Comparison of ENCODE assay signal across 1 cellular context in the genomic region with DNA sequence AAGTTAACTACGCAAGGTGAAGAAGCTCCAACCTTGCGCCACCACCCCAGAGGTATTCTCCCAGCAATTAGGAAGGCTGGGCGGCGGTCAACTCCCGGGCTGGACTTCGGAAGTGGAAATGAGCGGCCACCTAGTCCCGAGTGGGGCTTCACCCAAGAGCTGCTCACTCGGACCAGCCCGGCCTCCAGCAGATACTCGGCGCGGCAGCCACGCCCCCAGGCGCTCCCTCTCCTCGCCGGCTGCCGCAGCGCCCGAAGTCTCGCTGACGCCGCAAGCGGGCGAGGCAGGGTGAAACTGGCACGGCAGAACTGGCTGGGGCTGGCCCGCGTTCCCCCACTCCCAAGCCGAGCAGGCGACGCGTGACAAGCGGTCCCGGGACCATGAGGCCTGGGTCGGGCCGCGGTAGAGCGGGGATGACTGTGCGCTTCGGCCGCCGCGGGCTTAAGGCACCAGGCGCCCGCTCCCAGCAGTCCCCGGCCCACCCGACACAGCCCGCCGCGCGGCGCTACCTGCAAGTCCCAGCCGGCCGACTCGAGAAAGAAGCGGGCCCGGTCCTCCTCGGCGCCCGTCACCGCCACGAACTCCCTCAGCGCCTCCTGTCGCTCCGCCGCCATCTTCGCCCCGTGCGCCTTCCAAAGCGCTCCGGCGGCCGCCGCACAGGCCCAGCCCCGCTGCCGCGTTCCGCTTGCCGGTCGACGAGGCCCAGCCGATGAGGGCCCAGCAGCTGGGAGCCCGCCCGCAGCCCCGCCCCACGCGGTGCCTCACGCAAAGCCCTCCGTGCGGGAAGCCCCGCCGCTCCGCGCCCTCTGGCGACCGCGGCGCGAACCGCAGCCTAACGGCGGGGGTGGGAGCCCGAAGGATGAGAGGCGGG.
A peak's percentile ranks its signal among the peaks of the same experiment; 100 is the strongest.
TF ChIP-seq lines count a peak whose summit lies in the region.

A gene (minus strand): TSS at position 639 of the 871 bp plus-strand sequence. CDS start 25 bp downstream, at position 614.

TF ChIP-seq in HepG2, 621 proteins besides CTCF, POLR2A, EP300 and RAD21 (continued from another document and continues in another):
- peak; percentile 99 for TF ChIP-seq TBP (CRISPR knock-in tag; IDR thresholded peaks at IDR 0.05)
- TF ChIP-seq ZSCAN21 (CRISPR knock-in tag; IDR thresholded peaks at IDR 0.05; ENCODE audit: borderline replicate concordance) = peak; percentile 99
- TF ChIP-seq, protein P1, sequence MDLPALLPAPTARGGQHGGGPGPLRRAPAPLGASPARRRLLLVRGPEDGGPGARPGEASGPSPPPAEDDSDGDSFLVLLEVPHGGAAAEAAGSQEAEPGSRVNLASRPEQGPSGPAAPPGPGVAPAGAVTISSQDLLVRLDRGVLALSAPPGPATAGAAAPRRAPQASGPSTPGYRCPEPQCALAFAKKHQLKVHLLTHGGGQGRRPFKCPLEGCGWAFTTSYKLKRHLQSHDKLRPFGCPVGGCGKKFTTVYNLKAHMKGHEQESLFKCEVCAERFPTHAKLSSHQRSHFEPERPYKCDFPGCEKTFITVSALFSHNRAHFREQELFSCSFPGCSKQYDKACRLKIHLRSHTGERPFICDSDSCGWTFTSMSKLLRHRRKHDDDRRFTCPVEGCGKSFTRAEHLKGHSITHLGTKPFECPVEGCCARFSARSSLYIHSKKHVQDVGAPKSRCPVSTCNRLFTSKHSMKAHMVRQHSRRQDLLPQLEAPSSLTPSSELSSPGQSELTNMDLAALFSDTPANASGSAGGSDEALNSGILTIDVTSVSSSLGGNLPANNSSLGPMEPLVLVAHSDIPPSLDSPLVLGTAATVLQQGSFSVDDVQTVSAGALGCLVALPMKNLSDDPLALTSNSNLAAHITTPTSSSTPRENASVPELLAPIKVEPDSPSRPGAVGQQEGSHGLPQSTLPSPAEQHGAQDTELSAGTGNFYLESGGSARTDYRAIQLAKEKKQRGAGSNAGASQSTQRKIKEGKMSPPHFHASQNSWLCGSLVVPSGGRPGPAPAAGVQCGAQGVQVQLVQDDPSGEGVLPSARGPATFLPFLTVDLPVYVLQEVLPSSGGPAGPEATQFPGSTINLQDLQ (CRISPR knock-in tag; IDR thresholded peaks at IDR 0.05) = peak; percentile 97
- peak; percentile 95 for TF ChIP-seq RFXANK (CRISPR knock-in tag; IDR thresholded peaks at IDR 0.05)
- TF ChIP-seq, protein P2, sequence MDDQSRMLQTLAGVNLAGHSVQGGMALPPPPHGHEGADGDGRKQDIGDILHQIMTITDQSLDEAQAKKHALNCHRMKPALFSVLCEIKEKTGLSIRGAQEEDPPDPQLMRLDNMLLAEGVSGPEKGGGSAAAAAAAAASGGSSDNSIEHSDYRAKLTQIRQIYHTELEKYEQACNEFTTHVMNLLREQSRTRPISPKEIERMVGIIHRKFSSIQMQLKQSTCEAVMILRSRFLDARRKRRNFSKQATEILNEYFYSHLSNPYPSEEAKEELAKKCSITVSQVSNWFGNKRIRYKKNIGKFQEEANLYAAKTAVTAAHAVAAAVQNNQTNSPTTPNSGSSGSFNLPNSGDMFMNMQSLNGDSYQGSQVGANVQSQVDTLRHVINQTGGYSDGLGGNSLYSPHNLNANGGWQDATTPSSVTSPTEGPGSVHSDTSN (CRISPR knock-in tag; IDR thresholded peaks at IDR 0.05; ENCODE audit: borderline replicate concordance) = peak; percentile 83; the same call in 1 of the 2 replicates
- TF ChIP-seq GPN1 (CRISPR knock-in tag; IDR thresholded peaks at IDR 0.05; ENCODE audit: borderline replicate concordance) = no peak; the same call in 1 of the 2 replicates
- TF ChIP-seq, protein P3, sequence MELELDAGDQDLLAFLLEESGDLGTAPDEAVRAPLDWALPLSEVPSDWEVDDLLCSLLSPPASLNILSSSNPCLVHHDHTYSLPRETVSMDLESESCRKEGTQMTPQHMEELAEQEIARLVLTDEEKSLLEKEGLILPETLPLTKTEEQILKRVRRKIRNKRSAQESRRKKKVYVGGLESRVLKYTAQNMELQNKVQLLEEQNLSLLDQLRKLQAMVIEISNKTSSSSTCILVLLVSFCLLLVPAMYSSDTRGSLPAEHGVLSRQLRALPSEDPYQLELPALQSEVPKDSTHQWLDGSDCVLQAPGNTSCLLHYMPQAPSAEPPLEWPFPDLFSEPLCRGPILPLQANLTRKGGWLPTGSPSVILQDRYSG (CRISPR knock-in tag; IDR thresholded peaks at IDR 0.05) = peak; percentile 96
- TF ChIP-seq ZNF703 (CRISPR knock-in tag; IDR thresholded peaks at IDR 0.05; ENCODE audit: borderline replicate concordance) = peak; percentile 96; the same call in 1 of the 2 replicates
- TF ChIP-seq PHF8 (CRISPR knock-in tag; IDR thresholded peaks at IDR 0.05) = peak; percentile 98
- TF ChIP-seq SRF (IDR thresholded peaks at IDR 0.05; ENCODE audit: low read depth, low read length) = peak; percentile 38; the same call in 1 of the 2 replicates
- no peak; the same call in 1 of the 2 replicates for TF ChIP-seq MED13 (CRISPR knock-in tag; IDR thresholded peaks at IDR 0.05)
- TF ChIP-seq ZNF563 (CRISPR knock-in tag; IDR thresholded peaks at IDR 0.05) = peak; percentile 96
- peak; percentile 97 for TF ChIP-seq ZFP90 (CRISPR knock-in tag; IDR thresholded peaks at IDR 0.05; ENCODE audit: borderline replicate concordance)
- TF ChIP-seq NPAS2 (CRISPR knock-in tag; IDR thresholded peaks at IDR 0.05; ENCODE audit: borderline replicate concordance) = no peak
- no peak for TF ChIP-seq ZNF644 (CRISPR knock-in tag; IDR thresholded peaks at IDR 0.05; ENCODE audit: low read depth)
- no peak for TF ChIP-seq FOXP1 (IDR thresholded peaks at IDR 0.05)
- no peak for TF ChIP-seq FOXP1 (CRISPR knock-in tag; IDR thresholded peaks at IDR 0.05)
- TF ChIP-seq HOXD1 (CRISPR knock-in tag; IDR thresholded peaks at IDR 0.05) = peak; percentile 96
- TF ChIP-seq PRMT3 (CRISPR knock-in tag; IDR thresholded peaks at IDR 0.05; ENCODE audit: borderline replicate concordance, low read depth) = peak; percentile 90
- peak; percentile 98 for TF ChIP-seq HNRNPK (IDR thresholded peaks at IDR 0.05; ENCODE audit: low read depth, low read length, poor library complexity, severe bottlenecking)
- TF ChIP-seq, protein P4, sequence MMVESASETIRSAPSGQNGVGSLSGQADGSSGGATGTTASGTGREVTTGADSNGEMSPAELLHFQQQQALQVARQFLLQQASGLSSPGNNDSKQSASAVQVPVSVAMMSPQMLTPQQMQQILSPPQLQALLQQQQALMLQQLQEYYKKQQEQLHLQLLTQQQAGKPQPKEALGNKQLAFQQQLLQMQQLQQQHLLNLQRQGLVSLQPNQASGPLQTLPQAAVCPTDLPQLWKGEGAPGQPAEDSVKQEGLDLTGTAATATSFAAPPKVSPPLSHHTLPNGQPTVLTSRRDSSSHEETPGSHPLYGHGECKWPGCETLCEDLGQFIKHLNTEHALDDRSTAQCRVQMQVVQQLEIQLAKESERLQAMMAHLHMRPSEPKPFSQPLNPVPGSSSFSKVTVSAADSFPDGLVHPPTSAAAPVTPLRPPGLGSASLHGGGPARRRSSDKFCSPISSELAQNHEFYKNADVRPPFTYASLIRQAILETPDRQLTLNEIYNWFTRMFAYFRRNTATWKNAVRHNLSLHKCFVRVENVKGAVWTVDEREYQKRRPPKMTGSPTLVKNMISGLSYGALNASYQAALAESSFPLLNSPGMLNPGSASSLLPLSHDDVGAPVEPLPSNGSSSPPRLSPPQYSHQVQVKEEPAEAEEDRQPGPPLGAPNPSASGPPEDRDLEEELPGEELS (CRISPR knock-in tag; IDR thresholded peaks at IDR 0.05) = peak; percentile 78
- no peak for TF ChIP-seq ZC3H4 (CRISPR knock-in tag; IDR thresholded peaks at IDR 0.05; ENCODE audit: borderline replicate concordance)
- peak; percentile 81 for TF ChIP-seq ZNF441 (CRISPR knock-in tag; IDR thresholded peaks at IDR 0.05; ENCODE audit: borderline replicate concordance)
- peak; percentile 99 for TF ChIP-seq ZNF761 (CRISPR knock-in tag; conservative IDR thresholded peaks at IDR 0.05)
- peak; percentile 96 for TF ChIP-seq KAT8 (CRISPR knock-in tag; IDR thresholded peaks at IDR 0.05)
- TF ChIP-seq ZNF235 (CRISPR knock-in tag; IDR thresholded peaks at IDR 0.05; ENCODE audit: borderline replicate concordance) = peak; percentile 99
- peak; percentile 83; the same call in 1 of the 2 replicates for TF ChIP-seq NFKBIZ (CRISPR knock-in tag; IDR thresholded peaks at IDR 0.05)
- no peak for TF ChIP-seq CHD4 (IDR thresholded peaks at IDR 0.05; ENCODE audit: borderline replicate concordance, low read length)
- peak; percentile 94; the same call in 1 of the 2 replicates for TF ChIP-seq ZNF713 (CRISPR knock-in tag; IDR thresholded peaks at IDR 0.05)
- TF ChIP-seq ZNF24 (IDR thresholded peaks at IDR 0.05) = peak; percentile 88
- TF ChIP-seq, protein P5, sequence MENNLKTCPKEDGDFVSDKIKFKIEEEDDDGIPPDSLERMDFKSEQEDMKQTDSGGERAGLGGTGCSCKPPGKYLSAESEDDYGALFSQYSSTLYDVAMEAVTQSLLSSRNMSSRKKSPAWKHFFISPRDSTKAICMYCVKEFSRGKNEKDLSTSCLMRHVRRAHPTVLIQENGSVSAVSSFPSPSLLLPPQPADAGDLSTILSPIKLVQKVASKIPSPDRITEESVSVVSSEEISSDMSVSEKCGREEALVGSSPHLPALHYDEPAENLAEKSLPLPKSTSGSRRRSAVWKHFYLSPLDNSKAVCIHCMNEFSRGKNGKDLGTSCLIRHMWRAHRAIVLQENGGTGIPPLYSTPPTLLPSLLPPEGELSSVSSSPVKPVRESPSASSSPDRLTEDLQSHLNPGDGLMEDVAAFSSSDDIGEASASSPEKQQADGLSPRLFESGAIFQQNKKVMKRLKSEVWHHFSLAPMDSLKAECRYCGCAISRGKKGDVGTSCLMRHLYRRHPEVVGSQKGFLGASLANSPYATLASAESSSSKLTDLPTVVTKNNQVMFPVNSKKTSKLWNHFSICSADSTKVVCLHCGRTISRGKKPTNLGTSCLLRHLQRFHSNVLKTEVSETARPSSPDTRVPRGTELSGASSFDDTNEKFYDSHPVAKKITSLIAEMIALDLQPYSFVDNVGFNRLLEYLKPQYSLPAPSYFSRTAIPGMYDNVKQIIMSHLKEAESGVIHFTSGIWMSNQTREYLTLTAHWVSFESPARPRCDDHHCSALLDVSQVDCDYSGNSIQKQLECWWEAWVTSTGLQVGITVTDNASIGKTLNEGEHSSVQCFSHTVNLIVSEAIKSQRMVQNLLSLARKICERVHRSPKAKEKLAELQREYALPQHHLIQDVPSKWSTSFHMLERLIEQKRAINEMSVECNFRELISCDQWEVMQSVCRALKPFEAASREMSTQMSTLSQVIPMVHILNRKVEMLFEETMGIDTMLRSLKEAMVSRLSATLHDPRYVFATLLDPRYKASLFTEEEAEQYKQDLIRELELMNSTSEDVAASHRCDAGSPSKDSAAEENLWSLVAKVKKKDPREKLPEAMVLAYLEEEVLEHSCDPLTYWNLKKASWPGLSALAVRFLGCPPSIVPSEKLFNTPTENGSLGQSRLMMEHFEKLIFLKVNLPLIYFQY (CRISPR knock-in tag; IDR thresholded peaks at IDR 0.05; ENCODE audit: borderline replicate concordance) = peak; percentile 96
- TF ChIP-seq ZBTB42 (CRISPR knock-in tag; IDR thresholded peaks at IDR 0.05) = peak; percentile 95
- TF ChIP-seq MIXL1 (CRISPR knock-in tag; IDR thresholded peaks at IDR 0.05) = peak; percentile 85
- no peak for TF ChIP-seq EZH2 (conservative IDR thresholded peaks at IDR 0.05; ENCODE audit: low read depth, low read length)
- TF ChIP-seq, protein P6, sequence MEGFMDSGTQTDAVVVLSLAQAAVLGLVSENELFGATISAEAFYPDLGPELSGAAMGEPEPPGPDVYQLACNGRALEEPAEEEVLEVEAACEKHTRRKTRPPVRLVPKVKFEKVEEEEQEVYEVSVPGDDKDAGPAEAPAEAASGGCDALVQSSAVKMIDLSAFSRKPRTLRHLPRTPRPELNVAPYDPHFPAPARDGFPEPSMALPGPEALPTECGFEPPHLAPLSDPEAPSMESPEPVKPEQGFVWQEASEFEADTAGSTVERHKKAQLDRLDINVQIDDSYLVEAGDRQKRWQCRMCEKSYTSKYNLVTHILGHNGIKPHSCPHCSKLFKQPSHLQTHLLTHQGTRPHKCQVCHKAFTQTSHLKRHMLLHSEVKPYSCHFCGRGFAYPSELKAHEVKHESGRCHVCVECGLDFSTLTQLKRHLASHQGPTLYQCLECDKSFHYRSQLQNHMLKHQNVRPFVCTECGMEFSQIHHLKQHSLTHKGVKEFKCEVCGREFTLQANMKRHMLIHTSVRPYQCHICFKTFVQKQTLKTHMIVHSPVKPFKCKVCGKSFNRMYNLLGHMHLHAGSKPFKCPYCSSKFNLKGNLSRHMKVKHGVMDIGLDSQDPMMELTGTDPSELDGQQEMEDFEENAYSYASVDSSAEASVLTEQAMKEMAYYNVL (CRISPR knock-in tag; IDR thresholded peaks at IDR 0.05; ENCODE audit: borderline replicate concordance) = peak; percentile 89
- TF ChIP-seq, protein P7, sequence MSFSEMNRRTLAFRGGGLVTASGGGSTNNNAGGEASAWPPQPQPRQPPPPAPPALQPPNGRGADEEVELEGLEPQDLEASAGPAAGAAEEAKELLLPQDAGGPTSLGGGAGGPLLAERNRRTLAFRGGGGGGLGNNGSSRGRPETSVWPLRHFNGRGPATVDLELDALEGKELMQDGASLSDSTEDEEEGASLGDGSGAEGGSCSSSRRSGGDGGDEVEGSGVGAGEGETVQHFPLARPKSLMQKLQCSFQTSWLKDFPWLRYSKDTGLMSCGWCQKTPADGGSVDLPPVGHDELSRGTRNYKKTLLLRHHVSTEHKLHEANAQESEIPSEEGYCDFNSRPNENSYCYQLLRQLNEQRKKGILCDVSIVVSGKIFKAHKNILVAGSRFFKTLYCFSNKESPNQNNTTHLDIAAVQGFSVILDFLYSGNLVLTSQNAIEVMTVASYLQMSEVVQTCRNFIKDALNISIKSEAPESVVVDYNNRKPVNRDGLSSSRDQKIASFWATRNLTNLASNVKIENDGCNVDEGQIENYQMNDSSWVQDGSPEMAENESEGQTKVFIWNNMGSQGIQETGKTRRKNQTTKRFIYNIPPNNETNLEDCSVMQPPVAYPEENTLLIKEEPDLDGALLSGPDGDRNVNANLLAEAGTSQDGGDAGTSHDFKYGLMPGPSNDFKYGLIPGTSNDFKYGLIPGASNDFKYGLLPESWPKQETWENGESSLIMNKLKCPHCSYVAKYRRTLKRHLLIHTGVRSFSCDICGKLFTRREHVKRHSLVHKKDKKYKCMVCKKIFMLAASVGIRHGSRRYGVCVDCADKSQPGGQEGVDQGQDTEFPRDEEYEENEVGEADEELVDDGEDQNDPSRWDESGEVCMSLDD (CRISPR knock-in tag; IDR thresholded peaks at IDR 0.05; ENCODE audit: borderline replicate concordance) = peak; percentile 90
- TF ChIP-seq ZNF792 (CRISPR knock-in tag; IDR thresholded peaks at IDR 0.05) = peak; percentile 93
- no peak for TF ChIP-seq ZNF136 (CRISPR knock-in tag; IDR thresholded peaks at IDR 0.05; ENCODE audit: low read depth)
- TF ChIP-seq HMGA1 (CRISPR knock-in tag; conservative IDR thresholded peaks at IDR 0.05) = no peak
- peak; percentile 95 for TF ChIP-seq SATB2 (CRISPR knock-in tag; IDR thresholded peaks at IDR 0.05)
- TF ChIP-seq TRIM24 (CRISPR knock-in tag; IDR thresholded peaks at IDR 0.05) = no peak
- TF ChIP-seq DNMT3B (CRISPR knock-in tag; conservative IDR thresholded peaks at IDR 0.05) = no peak
- TF ChIP-seq NR3C1 (CRISPR knock-in tag; IDR thresholded peaks at IDR 0.05) = 0 out of 2 replicates have a peak, but pooled peaks have one; percentile 43
- TF ChIP-seq ZNF138 (CRISPR knock-in tag; IDR thresholded peaks at IDR 0.05; ENCODE audit: low read depth) = no peak; the same call in none of the 2 replicates
- TF ChIP-seq ZNF34 (CRISPR knock-in tag; IDR thresholded peaks at IDR 0.05; ENCODE audit: borderline replicate concordance) = peak; percentile 100
- TF ChIP-seq BCL6 (CRISPR knock-in tag; IDR thresholded peaks at IDR 0.05) = peak; percentile 54; the same call in 1 of the 2 replicates
- peak; percentile 84; the same call in 1 of the 2 replicates for TF ChIP-seq MIER3 (CRISPR knock-in tag; IDR thresholded peaks at IDR 0.05; ENCODE audit: borderline replicate concordance)
- TF ChIP-seq ZNF263 (CRISPR knock-in tag; IDR thresholded peaks at IDR 0.05) = peak; percentile 85
- peak; percentile 91 for TF ChIP-seq ZNF44 (CRISPR knock-in tag; IDR thresholded peaks at IDR 0.05)
- peak; percentile 55; the same call in 1 of the 2 replicates for TF ChIP-seq ZNF3 (CRISPR knock-in tag; IDR thresholded peaks at IDR 0.05)
